ENCODE assay signal across 1 cellular context in genomic region chr6:167956983-167957492, GRCh38.
TF ChIP-seq lines count a peak whose summit lies in the region.

No MANE protein-coding gene starts in this region.

TF ChIP-seq in HepG2, 621 proteins besides CTCF, POLR2A, EP300 and RAD21 (continues in another document):
- peak; percentile 87 for TF ChIP-seq SRSF1 (optimal IDR thresholded peaks at IDR 0.05; ENCODE audit: low read depth, low read length)
- no peak for TF ChIP-seq GTF2F1 (IDR thresholded peaks at IDR 0.05; ENCODE audit: low read length)
- TF ChIP-seq ZNF562 (CRISPR knock-in tag; IDR thresholded peaks at IDR 0.05; ENCODE audit: borderline replicate concordance): no peak
- no peak for TF ChIP-seq ZNF446 (CRISPR knock-in tag; IDR thresholded peaks at IDR 0.05)
- TF ChIP-seq MAFF (IDR thresholded peaks at IDR 0.05; ENCODE audit: low read depth, low read length): no peak
- no peak for TF ChIP-seq DDIT3 (CRISPR knock-in tag; IDR thresholded peaks at IDR 0.05)
- TF ChIP-seq ZNF354B (CRISPR knock-in tag; IDR thresholded peaks at IDR 0.05): no peak
- no peak for TF ChIP-seq SIN3B (IDR thresholded peaks at IDR 0.05; ENCODE audit: low read length)
- TF ChIP-seq MTA1 (CRISPR knock-in tag; IDR thresholded peaks at IDR 0.05; ENCODE audit: borderline replicate concordance): 0 out of 2 replicates have a peak, but pooled peaks have one; percentile 24
- TF ChIP-seq, protein P1, sequence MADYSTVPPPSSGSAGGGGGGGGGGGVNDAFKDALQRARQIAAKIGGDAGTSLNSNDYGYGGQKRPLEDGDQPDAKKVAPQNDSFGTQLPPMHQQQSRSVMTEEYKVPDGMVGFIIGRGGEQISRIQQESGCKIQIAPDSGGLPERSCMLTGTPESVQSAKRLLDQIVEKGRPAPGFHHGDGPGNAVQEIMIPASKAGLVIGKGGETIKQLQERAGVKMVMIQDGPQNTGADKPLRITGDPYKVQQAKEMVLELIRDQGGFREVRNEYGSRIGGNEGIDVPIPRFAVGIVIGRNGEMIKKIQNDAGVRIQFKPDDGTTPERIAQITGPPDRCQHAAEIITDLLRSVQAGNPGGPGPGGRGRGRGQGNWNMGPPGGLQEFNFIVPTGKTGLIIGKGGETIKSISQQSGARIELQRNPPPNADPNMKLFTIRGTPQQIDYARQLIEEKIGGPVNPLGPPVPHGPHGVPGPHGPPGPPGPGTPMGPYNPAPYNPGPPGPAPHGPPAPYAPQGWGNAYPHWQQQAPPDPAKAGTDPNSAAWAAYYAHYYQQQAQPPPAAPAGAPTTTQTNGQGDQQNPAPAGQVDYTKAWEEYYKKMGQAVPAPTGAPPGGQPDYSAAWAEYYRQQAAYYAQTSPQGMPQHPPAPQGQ (CRISPR knock-in tag; IDR thresholded peaks at IDR 0.05; ENCODE audit: borderline replicate concordance): 0 out of 2 replicates have a peak, but pooled peaks have one; percentile 6
- TF ChIP-seq KDM4B (CRISPR knock-in tag; IDR thresholded peaks at IDR 0.05): no peak
- TF ChIP-seq ZNF496 (CRISPR knock-in tag; IDR thresholded peaks at IDR 0.05; ENCODE audit: insufficient replicate concordance): no peak
- no peak for TF ChIP-seq ZNF781 (CRISPR knock-in tag; IDR thresholded peaks at IDR 0.05; ENCODE audit: borderline replicate concordance, not compliant biosample characterization)
- no peak for TF ChIP-seq HNRNPLL (IDR thresholded peaks at IDR 0.05; ENCODE audit: low read depth, low read length, poor library complexity, severe bottlenecking)
- no peak for TF ChIP-seq ISL2 (CRISPR knock-in tag; IDR thresholded peaks at IDR 0.05)
- peak; percentile 29; the same call in 1 of the 2 replicates for TF ChIP-seq POLR2G (IDR thresholded peaks at IDR 0.05; ENCODE audit: low read depth, low read length)
- no peak for TF ChIP-seq ZNF101 (CRISPR knock-in tag; IDR thresholded peaks at IDR 0.05; ENCODE audit: borderline replicate concordance, low read depth)
- no peak for TF ChIP-seq FOXJ3 (CRISPR knock-in tag; IDR thresholded peaks at IDR 0.05; ENCODE audit: borderline replicate concordance)
- TF ChIP-seq HNF1B (CRISPR knock-in tag; IDR thresholded peaks at IDR 0.05): no peak
- TF ChIP-seq, protein P2, sequence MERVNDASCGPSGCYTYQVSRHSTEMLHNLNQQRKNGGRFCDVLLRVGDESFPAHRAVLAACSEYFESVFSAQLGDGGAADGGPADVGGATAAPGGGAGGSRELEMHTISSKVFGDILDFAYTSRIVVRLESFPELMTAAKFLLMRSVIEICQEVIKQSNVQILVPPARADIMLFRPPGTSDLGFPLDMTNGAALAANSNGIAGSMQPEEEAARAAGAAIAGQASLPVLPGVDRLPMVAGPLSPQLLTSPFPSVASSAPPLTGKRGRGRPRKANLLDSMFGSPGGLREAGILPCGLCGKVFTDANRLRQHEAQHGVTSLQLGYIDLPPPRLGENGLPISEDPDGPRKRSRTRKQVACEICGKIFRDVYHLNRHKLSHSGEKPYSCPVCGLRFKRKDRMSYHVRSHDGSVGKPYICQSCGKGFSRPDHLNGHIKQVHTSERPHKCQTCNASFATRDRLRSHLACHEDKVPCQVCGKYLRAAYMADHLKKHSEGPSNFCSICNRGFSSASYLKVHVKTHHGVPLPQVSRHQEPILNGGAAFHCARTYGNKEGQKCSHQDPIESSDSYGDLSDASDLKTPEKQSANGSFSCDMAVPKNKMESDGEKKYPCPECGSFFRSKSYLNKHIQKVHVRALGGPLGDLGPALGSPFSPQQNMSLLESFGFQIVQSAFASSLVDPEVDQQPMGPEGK (CRISPR knock-in tag; IDR thresholded peaks at IDR 0.05): peak; percentile 96
- no peak for TF ChIP-seq NR2F6 (IDR thresholded peaks at IDR 0.05)
- TF ChIP-seq NR2F6 (CRISPR knock-in tag; IDR thresholded peaks at IDR 0.05): peak; percentile 46; the same call in 1 of the 2 replicates
- no peak for TF ChIP-seq ZBTB21 (CRISPR knock-in tag; IDR thresholded peaks at IDR 0.05)
- TF ChIP-seq RFXAP (CRISPR knock-in tag; IDR thresholded peaks at IDR 0.05; ENCODE audit: borderline replicate concordance): no peak
- no peak for TF ChIP-seq ZC3H13 (CRISPR knock-in tag; IDR thresholded peaks at IDR 0.05)
- no peak for TF ChIP-seq ZNF703 (CRISPR knock-in tag; IDR thresholded peaks at IDR 0.05; ENCODE audit: borderline replicate concordance)
- TF ChIP-seq, protein P3, sequence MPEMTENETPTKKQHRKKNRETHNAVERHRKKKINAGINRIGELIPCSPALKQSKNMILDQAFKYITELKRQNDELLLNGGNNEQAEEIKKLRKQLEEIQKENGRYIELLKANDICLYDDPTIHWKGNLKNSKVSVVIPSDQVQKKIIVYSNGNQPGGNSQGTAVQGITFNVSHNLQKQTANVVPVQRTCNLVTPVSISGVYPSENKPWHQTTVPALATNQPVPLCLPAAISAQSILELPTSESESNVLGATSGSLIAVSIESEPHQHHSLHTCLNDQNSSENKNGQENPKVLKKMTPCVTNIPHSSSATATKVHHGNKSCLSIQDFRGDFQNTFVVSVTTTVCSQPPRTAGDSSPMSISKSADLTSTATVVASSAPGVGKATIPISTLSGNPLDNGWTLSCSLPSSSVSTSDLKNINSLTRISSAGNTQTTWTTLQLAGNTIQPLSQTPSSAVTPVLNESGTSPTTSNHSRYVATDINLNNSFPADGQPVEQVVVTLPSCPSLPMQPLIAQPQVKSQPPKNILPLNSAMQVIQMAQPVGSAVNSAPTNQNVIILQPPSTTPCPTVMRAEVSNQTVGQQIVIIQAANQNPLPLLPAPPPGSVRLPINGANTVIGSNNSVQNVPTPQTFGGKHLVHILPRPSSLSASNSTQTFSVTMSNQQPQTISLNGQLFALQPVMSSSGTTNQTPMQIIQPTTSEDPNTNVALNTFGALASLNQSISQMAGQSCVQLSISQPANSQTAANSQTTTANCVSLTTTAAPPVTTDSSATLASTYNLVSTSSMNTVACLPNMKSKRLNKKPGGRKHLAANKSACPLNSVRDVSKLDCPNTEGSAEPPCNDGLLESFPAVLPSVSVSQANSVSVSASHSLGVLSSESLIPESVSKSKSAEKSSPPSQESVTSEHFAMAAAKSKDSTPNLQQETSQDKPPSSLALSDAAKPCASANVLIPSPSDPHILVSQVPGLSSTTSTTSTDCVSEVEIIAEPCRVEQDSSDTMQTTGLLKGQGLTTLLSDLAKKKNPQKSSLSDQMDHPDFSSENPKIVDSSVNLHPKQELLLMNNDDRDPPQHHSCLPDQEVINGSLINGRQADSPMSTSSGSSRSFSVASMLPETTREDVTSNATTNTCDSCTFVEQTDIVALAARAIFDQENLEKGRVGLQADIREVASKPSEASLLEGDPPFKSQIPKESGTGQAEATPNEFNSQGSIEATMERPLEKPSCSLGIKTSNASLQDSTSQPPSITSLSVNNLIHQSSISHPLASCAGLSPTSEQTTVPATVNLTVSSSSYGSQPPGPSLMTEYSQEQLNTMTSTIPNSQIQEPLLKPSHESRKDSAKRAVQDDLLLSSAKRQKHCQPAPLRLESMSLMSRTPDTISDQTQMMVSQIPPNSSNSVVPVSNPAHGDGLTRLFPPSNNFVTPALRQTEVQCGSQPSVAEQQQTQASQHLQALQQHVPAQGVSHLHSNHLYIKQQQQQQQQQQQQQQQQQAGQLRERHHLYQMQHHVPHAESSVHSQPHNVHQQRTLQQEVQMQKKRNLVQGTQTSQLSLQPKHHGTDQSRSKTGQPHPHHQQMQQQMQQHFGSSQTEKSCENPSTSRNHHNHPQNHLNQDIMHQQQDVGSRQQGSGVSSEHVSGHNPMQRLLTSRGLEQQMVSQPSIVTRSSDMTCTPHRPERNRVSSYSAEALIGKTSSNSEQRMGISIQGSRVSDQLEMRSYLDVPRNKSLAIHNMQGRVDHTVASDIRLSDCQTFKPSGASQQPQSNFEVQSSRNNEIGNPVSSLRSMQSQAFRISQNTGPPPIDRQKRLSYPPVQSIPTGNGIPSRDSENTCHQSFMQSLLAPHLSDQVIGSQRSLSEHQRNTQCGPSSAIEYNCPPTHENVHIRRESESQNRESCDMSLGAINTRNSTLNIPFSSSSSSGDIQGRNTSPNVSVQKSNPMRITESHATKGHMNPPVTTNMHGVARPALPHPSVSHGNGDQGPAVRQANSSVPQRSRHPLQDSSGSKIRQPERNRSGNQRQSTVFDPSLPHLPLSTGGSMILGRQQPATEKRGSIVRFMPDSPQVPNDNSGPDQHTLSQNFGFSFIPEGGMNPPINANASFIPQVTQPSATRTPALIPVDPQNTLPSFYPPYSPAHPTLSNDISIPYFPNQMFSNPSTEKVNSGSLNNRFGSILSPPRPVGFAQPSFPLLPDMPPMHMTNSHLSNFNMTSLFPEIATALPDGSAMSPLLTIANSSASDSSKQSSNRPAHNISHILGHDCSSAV (CRISPR knock-in tag; IDR thresholded peaks at IDR 0.05; ENCODE audit: borderline replicate concordance): no peak
- TF ChIP-seq FIP1L1 (IDR thresholded peaks at IDR 0.05; ENCODE audit: borderline replicate concordance, insufficient read depth, low read depth, low read length): no peak
- TF ChIP-seq, protein P4, sequence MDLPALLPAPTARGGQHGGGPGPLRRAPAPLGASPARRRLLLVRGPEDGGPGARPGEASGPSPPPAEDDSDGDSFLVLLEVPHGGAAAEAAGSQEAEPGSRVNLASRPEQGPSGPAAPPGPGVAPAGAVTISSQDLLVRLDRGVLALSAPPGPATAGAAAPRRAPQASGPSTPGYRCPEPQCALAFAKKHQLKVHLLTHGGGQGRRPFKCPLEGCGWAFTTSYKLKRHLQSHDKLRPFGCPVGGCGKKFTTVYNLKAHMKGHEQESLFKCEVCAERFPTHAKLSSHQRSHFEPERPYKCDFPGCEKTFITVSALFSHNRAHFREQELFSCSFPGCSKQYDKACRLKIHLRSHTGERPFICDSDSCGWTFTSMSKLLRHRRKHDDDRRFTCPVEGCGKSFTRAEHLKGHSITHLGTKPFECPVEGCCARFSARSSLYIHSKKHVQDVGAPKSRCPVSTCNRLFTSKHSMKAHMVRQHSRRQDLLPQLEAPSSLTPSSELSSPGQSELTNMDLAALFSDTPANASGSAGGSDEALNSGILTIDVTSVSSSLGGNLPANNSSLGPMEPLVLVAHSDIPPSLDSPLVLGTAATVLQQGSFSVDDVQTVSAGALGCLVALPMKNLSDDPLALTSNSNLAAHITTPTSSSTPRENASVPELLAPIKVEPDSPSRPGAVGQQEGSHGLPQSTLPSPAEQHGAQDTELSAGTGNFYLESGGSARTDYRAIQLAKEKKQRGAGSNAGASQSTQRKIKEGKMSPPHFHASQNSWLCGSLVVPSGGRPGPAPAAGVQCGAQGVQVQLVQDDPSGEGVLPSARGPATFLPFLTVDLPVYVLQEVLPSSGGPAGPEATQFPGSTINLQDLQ (CRISPR knock-in tag; IDR thresholded peaks at IDR 0.05): peak; percentile 51; the same call in 1 of the 2 replicates
- no peak for TF ChIP-seq ZNF615 (CRISPR knock-in tag; IDR thresholded peaks at IDR 0.05; ENCODE audit: borderline replicate concordance)
- peak; percentile 64 for TF ChIP-seq SALL1 (CRISPR knock-in tag; IDR thresholded peaks at IDR 0.05)
- no peak for TF ChIP-seq ZNF124 (CRISPR knock-in tag; IDR thresholded peaks at IDR 0.05)
- no peak for TF ChIP-seq ZNF841 (CRISPR knock-in tag; IDR thresholded peaks at IDR 0.05; ENCODE audit: borderline replicate concordance)
- TF ChIP-seq ZSCAN22 (CRISPR knock-in tag; IDR thresholded peaks at IDR 0.05): no peak
- no peak for TF ChIP-seq ZMAT5 (CRISPR knock-in tag; IDR thresholded peaks at IDR 0.05; ENCODE audit: borderline replicate concordance, low read depth)
- TF ChIP-seq RAD51 (IDR thresholded peaks at IDR 0.05; ENCODE audit: borderline replicate concordance): no peak
- no peak for TF ChIP-seq NPAS2 (CRISPR knock-in tag; IDR thresholded peaks at IDR 0.05; ENCODE audit: borderline replicate concordance)
- no peak for TF ChIP-seq ZMYM3 (CRISPR knock-in tag; IDR thresholded peaks at IDR 0.05)
- TF ChIP-seq, protein P5, sequence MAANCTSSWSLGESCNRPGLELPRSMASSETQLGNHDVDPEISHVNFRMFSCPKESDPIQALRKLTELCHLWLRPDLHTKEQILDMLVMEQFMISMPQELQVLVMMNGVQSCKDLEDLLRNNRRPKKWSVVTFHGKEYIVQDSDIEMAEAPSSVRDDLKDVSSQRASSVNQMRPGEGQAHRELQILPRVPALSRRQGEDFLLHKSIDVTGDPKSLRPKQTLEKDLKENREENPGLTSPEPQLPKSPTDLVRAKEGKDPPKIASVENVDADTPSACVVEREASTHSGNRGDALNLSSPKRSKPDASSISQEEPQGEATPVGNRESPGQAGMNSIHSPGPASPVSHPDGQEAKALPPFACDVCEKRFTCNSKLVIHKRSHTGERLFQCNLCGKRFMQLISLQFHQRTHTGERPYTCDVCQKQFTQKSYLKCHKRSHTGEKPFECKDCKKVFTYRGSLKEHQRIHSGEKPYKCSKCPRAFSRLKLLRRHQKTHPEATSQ (CRISPR knock-in tag; IDR thresholded peaks at IDR 0.05; ENCODE audit: borderline replicate concordance): no peak
- no peak for TF ChIP-seq YY1 (IDR thresholded peaks at IDR 0.05; ENCODE audit: insufficient read depth, insufficient replicate concordance, low read depth, low read length)
- no peak for TF ChIP-seq ZSCAN25 (CRISPR knock-in tag; IDR thresholded peaks at IDR 0.05)
- peak; percentile 28; the same call in 1 of the 2 replicates for TF ChIP-seq HNF4G (IDR thresholded peaks at IDR 0.05; ENCODE audit: borderline replicate concordance, low read depth, low read length)
- TF ChIP-seq HNF4G (CRISPR knock-in tag; IDR thresholded peaks at IDR 0.05; ENCODE audit: borderline replicate concordance, low read depth): no peak
- TF ChIP-seq ZNF674 (CRISPR knock-in tag; IDR thresholded peaks at IDR 0.05; ENCODE audit: low read depth): no peak
- no peak for TF ChIP-seq ZNF570 (CRISPR knock-in tag; IDR thresholded peaks at IDR 0.05; ENCODE audit: borderline replicate concordance)
- 0 out of 2 replicates have a peak, but pooled peaks have one; percentile 53 for TF ChIP-seq IKZF5 (CRISPR knock-in tag; IDR thresholded peaks at IDR 0.05)
- no peak for TF ChIP-seq HOXA5 (CRISPR knock-in tag; IDR thresholded peaks at IDR 0.05)
